Comparison of ENCODE assay signal across 8 cellular contexts in genomic region chr10:75235375-75236177, GRCh38. TPM values are rescaled to one million over a fixed set of nuclear protein-coding genes. Genes with fewer than 3 reads are reported as not detected.
DNase-seq lines count a peak whose midpoint lies in the region; ATAC-seq and TF ChIP-seq lines count a peak whose summit lies in the region.

COMTD1 (minus strand) TSS chr10:75235957; CDS start chr10:75235928, 29 bp downstream.

- H3K27me3 ChIP-seq in hepatocyte, result no peaks in the 10 kb centered on the region

- ATAC-seq in GM18505 (IDR thresholded peaks at IDR 0.05; ENCODE audit: unreplicated experiment) (peak; percentile 73), HG02943 (IDR thresholded peaks at IDR 0.05; ENCODE audit: low read depth, unreplicated experiment) (peak; percentile 64)

- H3K4me3 ChIP-seq in astrocyte of the cerebellum (ENCODE audit: low read depth, low read length) (peak within 1 kb of the TSS; percentile 57), hepatocyte (peak within 1 kb of the TSS; percentile 75)

- H3K4me2 ChIP-seq in hepatocyte, result peak within 1 kb of the TSS; percentile 99

- no peaks in the 10 kb centered on the region for H3K9me3 ChIP-seq in hepatocyte (ENCODE audit: low read depth)

- H3K79me2 ChIP-seq in hepatocyte, result no peaks in the 10 kb centered on the region

- in situ Hi-C loops in astrocyte of the cerebellum (cut with HindIII; ENCODE audit: low sequenced_read_pairs), result no loop called here

- no peaks in the 10 kb centered on the region for H4K20me1 ChIP-seq in hepatocyte (ENCODE audit: insufficient read depth, poor library complexity, severe bottlenecking)

- DNase-seq in NCI-H1930 (lab: John Stamatoyannopoulos, UW) (peak; percentile 72 to 82), T-helper 9 cell (peak; percentile 91), astrocyte of the cerebellum (ENCODE audit: low read depth) (peak; percentile 70), hepatocyte (ENCODE audit: low spot score) (peak; percentile 97), retina (peak; percentile 95), KG1 (lab: John Stamatoyannopoulos, UW) (no peak)

- TF ChIP-seq CTCF in astrocyte of the cerebellum (IDR thresholded peaks at IDR 0.05; ENCODE audit: low read depth, low read length, missing control alignments) (peak; percentile 100), hepatocyte (IDR thresholded peaks at IDR 0.05; ENCODE audit: poor library complexity) (peak; percentile 100)

- H2AFZ ChIP-seq in hepatocyte, result peak within 1 kb of the TSS; percentile 81

- peak; percentile 47 for TF ChIP-seq POLR2A in GM18505 (IDR thresholded peaks at IDR 0.05; ENCODE audit: borderline replicate concordance, extremely low read depth, insufficient read depth, insufficient read length)

- no peaks in the 10 kb centered on the region for H3K36me3 ChIP-seq in hepatocyte (replicated peaks; ENCODE audit: insufficient read depth, low read depth)

- WGBS in hepatocyte (ENCODE audit: low lambda C conversion rate, missing lambda C conversion rate), result under 1% methylated on average over 65 of the region's 76 CpGs

- H3K4me1 ChIP-seq in hepatocyte (ENCODE audit: insufficient read depth), result peaks cover 25% of the 10 kb centered on the region

- no peaks in the 10 kb centered on the region for H3K9me2 ChIP-seq in hepatocyte (replicated peaks; ENCODE audit: insufficient read depth)

- peak within 1 kb of the TSS; percentile 78 for H3K27ac ChIP-seq in hepatocyte

RNA-seq across cellular contexts. Expression of gene COMTD1, which starts in this region (rescaled TPM):
- 19.2 and 36.7 TPM in 2 replicates for total RNA-seq in hepatocyte
- polyA plus RNA-seq in hepatocyte, result 46.4 and 51.9 TPM in 2 replicates
